Comparison of ENCODE assay signal across 9 cellular contexts in the genomic region with DNA sequence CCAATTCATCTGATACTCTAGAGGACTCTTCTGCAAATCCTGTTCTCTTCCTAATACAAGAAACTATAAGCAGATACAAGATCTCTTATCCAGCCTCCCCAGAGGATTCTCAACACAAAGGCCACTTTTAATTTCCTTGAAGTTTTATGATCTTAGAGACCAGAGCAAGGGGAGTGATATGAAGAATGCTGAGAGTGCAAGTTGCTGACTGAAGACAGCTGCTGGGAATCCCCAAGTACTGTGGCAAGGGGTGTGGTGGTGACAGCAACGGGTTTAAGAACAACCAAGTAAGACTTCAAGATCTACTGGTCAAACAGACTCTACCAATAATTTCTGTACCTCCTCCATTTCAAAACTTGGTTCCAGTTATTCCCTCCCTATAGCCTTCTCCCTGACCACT. TPM values are rescaled to one million over a fixed set of nuclear protein-coding genes. Genes with fewer than 3 reads are reported as not detected.
DNase-seq lines count a peak whose midpoint lies in the region; ATAC-seq, FAIRE-seq and TF ChIP-seq lines count a peak whose summit lies in the region.
"Had no signal": no experiment of that assay in that cellular context is flagged by ENCODE, and none has a peak within 500 bp of the region (broad histone marks: within the 10 kb centered on the region; RNA-seq: fewer than 3 reads in every experiment).

No MANE protein-coding gene starts in this region.

- H3K27me3 ChIP-seq in HepG2 (ENCODE audit: control insufficient read depth in 1 of 2, insufficient read depth in 2 of 2, low read length in 2 of 2) = no peaks in the 10 kb centered on the region

- intact Hi-C loops in natural killer cell (cut with micrococcal nuclease) = no loop called here
- intact Hi-C loops in HepG2 (cut with micrococcal nuclease; ENCODE audit: unreplicated experiment) = no loop called here

- no peak for TF ChIP-seq POLR2A in HepG2 (IDR thresholded peaks at IDR 0.05; ENCODE audit: insufficient read depth in 1 of 2, low read depth in 2 of 2, low read length in 2 of 2)

- TF ChIP-seq EP300 in HepG2 (IDR thresholded peaks at IDR 0.05; ENCODE audit: low read depth in 2 of 2, low read length in 2 of 2) (no peak), HepG2 (CRISPR knock-in tag; IDR thresholded peaks at IDR 0.05; ENCODE audit: borderline replicate concordance) (no peak)

- TF ChIP-seq CTCF in natural killer cell (IDR thresholded peaks at IDR 0.05) (no peak), HepG2 (CRISPR knock-in tag; IDR thresholded peaks at IDR 0.05) (no peak)

- H3K9ac ChIP-seq in HepG2 (ENCODE audit: insufficient read depth, low read depth, low read length) = no peak overlapping the region

- in situ Hi-C loops in HepG2 (cut with HindIII; ENCODE audit: extremely low pct_ligation_motif_present, low pct_unique_long_range_greater_than_20kb) = no loop called here

- peak; percentile 11 for DNase-seq in activated CD4-positive, alpha-beta T cell treated with anti-CD3 and anti-CD28 coated beads, Interleukin-2, amount 10 ng/mL, durations not matched to agents 7 days and 5 days
- DNase-seq in natural killer cell (peak; percentile 15), NCI-H1048 (lab: John Stamatoyannopoulos, UW) (no peak), HepG2 (ENCODE audit: low spot score) (no peak), NCI-H2081 (lab: John Stamatoyannopoulos, UW) (no peak), NCI-H1092 treated with DMSO at 0.1 percent for 48 hours (lab: John Stamatoyannopoulos, UW) (no peak)

- H3K9me3 Mint-ChIP-seq in activated CD4-positive, alpha-beta T cell treated with anti-CD3 and anti-CD28 coated beads, Interleukin-2, amount 10 ng/mL, durations not matched to agents 7 days and 5 days = no peaks in the 10 kb centered on the region
- no peaks in the 10 kb centered on the region for H3K9me3 Mint-ChIP-seq in natural killer cell

- no peak overlapping the region for H2AFZ ChIP-seq in HepG2 (ENCODE audit: low read length)

- no peak overlapping the region for H3K4me2 ChIP-seq in HepG2 (ENCODE audit: low read depth, low read length)

- peaks cover 8% of the 10 kb centered on the region for H3K79me2 ChIP-seq in HepG2 (ENCODE audit: insufficient read depth, low read length)

- POLR2A ChIA-PET in activated CD4-positive, alpha-beta T cell treated with anti-CD3 and anti-CD28 coated beads, Interleukin-2, amount 10 ng/mL, durations not matched to agents 7 days and 5 days (lab: Charles Lee) = no interaction called here
- POLR2A ChIA-PET in HepG2 (lab: Yijun Ruan, JAX) = no interaction called here

- no peaks in the 10 kb centered on the region for H3K36me3 ChIP-seq in HepG2 (replicated peaks in 1 of 2; ENCODE audit: control insufficient read depth in 1 of 2, insufficient read depth in 2 of 2, low read length in 2 of 2)

- H3K9me3 ChIP-seq in HepG2 (ENCODE audit: low read length) = no peaks in the 10 kb centered on the region

- peaks cover 36% of the 10 kb centered on the region for H3K4me1 Mint-ChIP-seq in activated CD4-positive, alpha-beta T cell treated with anti-CD3 and anti-CD28 coated beads, Interleukin-2, amount 10 ng/mL, durations not matched to agents 7 days and 5 days
- peaks cover 39 to 44% of the 10 kb centered on the region in 2 donors for H3K4me1 Mint-ChIP-seq in natural killer cell

- FAIRE-seq in HepG2 (lab: Jason Lieb, UNC) = no peak
- FAIRE-seq: islet of Langerhans had no signal

- no peak overlapping the region for H3K27ac Mint-ChIP-seq in activated CD4-positive, alpha-beta T cell treated with anti-CD3 and anti-CD28 coated beads, Interleukin-2, amount 10 ng/mL, durations not matched to agents 7 days and 5 days
- peak overlapping the region; percentile 6 to 86 for H3K27ac Mint-ChIP-seq in natural killer cell

- TF ChIP-seq RAD21 in HepG2 (CRISPR knock-in tag; IDR thresholded peaks at IDR 0.05) = no peak

- H3K27me3 Mint-ChIP-seq in activated CD4-positive, alpha-beta T cell treated with anti-CD3 and anti-CD28 coated beads, Interleukin-2, amount 10 ng/mL, durations not matched to agents 7 days and 5 days = no peaks in the 10 kb centered on the region
- no peaks in the 10 kb centered on the region for H3K27me3 Mint-ChIP-seq in natural killer cell (ENCODE audit: low read depth in 2 of 2)

- no peak overlapping the region for H3K4me3 Mint-ChIP-seq in activated CD4-positive, alpha-beta T cell treated with anti-CD3 and anti-CD28 coated beads, Interleukin-2, amount 10 ng/mL, durations not matched to agents 7 days and 5 days
- H3K4me3 Mint-ChIP-seq in natural killer cell = no peak overlapping the region

- H3K36me3 Mint-ChIP-seq in activated CD4-positive, alpha-beta T cell treated with anti-CD3 and anti-CD28 coated beads, Interleukin-2, amount 10 ng/mL, durations not matched to agents 7 days and 5 days (ENCODE audit: low read depth) = peaks cover 5% of the 10 kb centered on the region
- H3K36me3 Mint-ChIP-seq in natural killer cell = no peaks in the 10 kb centered on the region

- 83% methylated on average over 1 of the region's 1 CpG for WGBS in HepG2 (ENCODE audit: low lambda C conversion rate)

- CTCF ChIA-PET in activated CD4-positive, alpha-beta T cell treated with anti-CD3 and anti-CD28 coated beads, Interleukin-2, amount 10 ng/mL, durations not matched to agents 7 days and 5 days (lab: Charles Lee) = no interaction called here
- CTCF ChIA-PET in HepG2 (lab: Yijun Ruan, JAX; ENCODE audit: low intra/inter-chr PET ratio, low total read pairs) = no interaction called here

- H3K4me1 ChIP-seq in HepG2 (ENCODE audit: insufficient read depth, low read length) = peaks cover 14% of the 10 kb centered on the region; the same call in 1 of the 2 replicates

- no peak overlapping the region for H3K4me3 ChIP-seq in HepG2 (replicated peaks in 1 of 3; ENCODE audit: insufficient read depth in 1 of 3, low read depth in 2 of 3, low read length in 3 of 3)

- ATAC-seq in GM18873 (IDR thresholded peaks at IDR 0.05; ENCODE audit: low FRiP score, unreplicated experiment) (peak; percentile 77), HG02885 (IDR thresholded peaks at IDR 0.05; ENCODE audit: poor library complexity, unreplicated experiment) (peak; percentile 85), natural killer cell (peak; percentile 79 to 96 (median 91)), HepG2 (no peak)

- no peak overlapping the region for H3K27ac ChIP-seq in HepG2 (ENCODE audit: extremely low read length, insufficient read depth, low read length)

- no TSS peak for BruUV-seq in HepG2 (replicated peaks; lab: Mats Ljungman, UMichigan)

- no peaks in the 10 kb centered on the region for H4K20me1 ChIP-seq in HepG2 (ENCODE audit: insufficient read depth, low read length)

RNA-seq across cellular contexts. Expression of a gene that starts 7.0 kb away (rescaled TPM):
- total RNA-seq in activated CD4-positive, alpha-beta T cell treated with anti-CD3 and anti-CD28 coated beads, Interleukin-2, amount 10 ng/mL, durations not matched to agents 7 days and 5 days = 1 to 10 TPM; 8.6 to 9.9 TPM
- 10 to 100 TPM in 2 of 3 donors, 1 to 10 TPM in 1; 10.0 to 16.7 (median 11.5) TPM for total RNA-seq in natural killer cell
- 7.5 and 8.6 TPM in 2 replicates for total RNA-seq in HepG2 (2016; rRNA removed; fragmentation: Illumina TruSeq; extraction: Trizol)
- 1.1 and 1.5 TPM in 2 replicates for total RNA-seq in HepG2 (2016; cell fraction: cytosol; rRNA removed; fragmentation: Illumina TruSeq; extraction: Trizol; ENCODE audit: low read depth)
- 7.4 and 9.7 TPM in 2 replicates for total RNA-seq in HepG2 (2016; cell fraction: insoluble cytoplasmic fraction; rRNA removed; fragmentation: Illumina TruSeq; extraction: Trizol)
- 3.4 and 4.0 TPM in 2 replicates for total RNA-seq in HepG2 (2016; cell fraction: membrane; rRNA removed; fragmentation: Illumina TruSeq; extraction: Trizol)
- 8.1 and 9.4 TPM in 2 replicates for total RNA-seq in HepG2 (2016; cell fraction: nucleus; rRNA removed; fragmentation: Illumina TruSeq; extraction: Trizol)
- polyA plus RNA-seq in HepG2 (2011; rRNA removed) = 1.8 and 3.1 TPM in 2 replicates
- polyA plus RNA-seq in HepG2 (2011; cell fraction: cytosol; rRNA removed) = 1.2 and 1.6 TPM in 2 replicates
- 1.7 and 2.0 TPM in 2 replicates for polyA plus RNA-seq in HepG2 (2011; cell fraction: nucleus; rRNA removed)
- polyA plus RNA-seq in HepG2 (2012) = 1.7 and 2.6 TPM in 2 replicates
- polyA plus RNA-seq in HepG2 (2016; cell fraction: cytosol; fragmentation: Illumina TruSeq; extraction: Trizol; ENCODE audit: low read depth) = 1.0 and 1.4 TPM in 2 replicates
- 9.1 and 9.4 TPM in 2 replicates for polyA plus RNA-seq in HepG2 (2016; cell fraction: insoluble cytoplasmic fraction; fragmentation: Illumina TruSeq; extraction: Trizol; ENCODE audit: low read depth)
- 2.3 and 2.6 TPM in 2 replicates for polyA plus RNA-seq in HepG2 (2016; cell fraction: membrane; fragmentation: Illumina TruSeq; extraction: Trizol; ENCODE audit: low read depth)
- 6.1 and 6.2 TPM in 2 replicates for polyA plus RNA-seq in HepG2 (2016; cell fraction: nucleus; fragmentation: Illumina TruSeq; extraction: Trizol; ENCODE audit: insufficient read depth, low read depth)
- polyA minus RNA-seq in HepG2 (2011; rRNA and poly(A)+ RNA removed; ENCODE audit: low replicate concordance) = 6.0 and 12.4 TPM in 2 replicates
- 1.5 and 1.9 TPM in 2 replicates for polyA minus RNA-seq in HepG2 (2011; cell fraction: cytosol; rRNA and poly(A)+ RNA removed)
- 10.1 and 13.5 TPM in 2 replicates for polyA minus RNA-seq in HepG2 (2011; cell fraction: nucleus; rRNA and poly(A)+ RNA removed)

RNA-seq across cellular contexts. Expression of a gene that starts 47.8 kb away (rescaled TPM):
- total RNA-seq in activated CD4-positive, alpha-beta T cell treated with anti-CD3 and anti-CD28 coated beads, Interleukin-2, amount 10 ng/mL, durations not matched to agents 7 days and 5 days = not detected
- not detected for total RNA-seq in natural killer cell
- 0.02 and 0.15 TPM in 2 replicates for total RNA-seq in HepG2 (2016; rRNA removed; fragmentation: Illumina TruSeq; extraction: Trizol)
- total RNA-seq in HepG2 (2016; cell fraction: cytosol; rRNA removed; fragmentation: Illumina TruSeq; extraction: Trizol; ENCODE audit: low read depth) = not detected in 2 replicates
- 0.02 TPM in 1 of 2 replicates, not detected in the other for total RNA-seq in HepG2 (2016; cell fraction: insoluble cytoplasmic fraction; rRNA removed; fragmentation: Illumina TruSeq; extraction: Trizol)
- not detected in 2 replicates for total RNA-seq in HepG2 (2016; cell fraction: membrane; rRNA removed; fragmentation: Illumina TruSeq; extraction: Trizol)
- 0.06 TPM in 1 of 2 replicates, not detected in the other for total RNA-seq in HepG2 (2016; cell fraction: nucleus; rRNA removed; fragmentation: Illumina TruSeq; extraction: Trizol)
- 0.01 TPM in 1 of 2 replicates, not detected in the other for polyA plus RNA-seq in HepG2 (2011; rRNA removed)
- 0.01 TPM in 1 of 2 replicates, not detected in the other for polyA plus RNA-seq in HepG2 (2011; cell fraction: cytosol; rRNA removed)
- not detected in 2 replicates for polyA plus RNA-seq in HepG2 (2011; cell fraction: nucleus; rRNA removed)
- not detected in 2 replicates for polyA plus RNA-seq in HepG2 (2012)
- polyA plus RNA-seq in HepG2 (2016; cell fraction: cytosol; fragmentation: Illumina TruSeq; extraction: Trizol; ENCODE audit: low read depth) = not detected in 2 replicates
- 0.04 TPM in 2 replicates for polyA plus RNA-seq in HepG2 (2016; cell fraction: insoluble cytoplasmic fraction; fragmentation: Illumina TruSeq; extraction: Trizol; ENCODE audit: low read depth)
- 0.03 TPM in 1 of 2 replicates, not detected in the other for polyA plus RNA-seq in HepG2 (2016; cell fraction: membrane; fragmentation: Illumina TruSeq; extraction: Trizol; ENCODE audit: low read depth)
- polyA plus RNA-seq in HepG2 (2016; cell fraction: nucleus; fragmentation: Illumina TruSeq; extraction: Trizol; ENCODE audit: insufficient read depth, low read depth) = 0.11 and 0.16 TPM in 2 replicates
- polyA minus RNA-seq in HepG2 (2011; rRNA and poly(A)+ RNA removed; ENCODE audit: low replicate concordance) = 0.02 TPM in 1 of 2 replicates, not detected in the other
- polyA minus RNA-seq in HepG2 (2011; cell fraction: cytosol; rRNA and poly(A)+ RNA removed) = not detected in 2 replicates
- polyA minus RNA-seq in HepG2 (2011; cell fraction: nucleus; rRNA and poly(A)+ RNA removed) = not detected in 2 replicates

Comparison
In these comparisons a context has a peak if more than half of its experiments do, and no peak if none do; other contexts are left out.
1. DNase-seq: peak in activated CD4-positive, alpha-beta T cell treated with anti-CD3 and anti-CD28 coated beads, Interleukin-2, amount 10 ng/mL, durations not matched to agents 7 days and 5 days (single experiment) and natural killer cell (single experiment); none in NCI-H1048 (single experiment), HepG2 (single experiment), NCI-H2081 (0 of 2) and NCI-H1092 treated with DMSO at 0.1 percent for 48 hours (single experiment).